1 cellular context compared by ENCODE assay signal in genomic region chr12:112443916-112444315, GRCh38.
TF ChIP-seq lines count a peak whose summit lies in the region.

No MANE protein-coding gene starts in this region.

TF ChIP-seq in SK-N-SH treated with all-trans-retinoic acid at 6 μM for 48 hours, 23 proteins besides CTCF, POLR2A, EP300 and RAD21 (continued from another document):
- TF ChIP-seq TSHZ2 (CRISPR knock-in tag; IDR thresholded peaks at IDR 0.05) (no peak), SNAI2 (CRISPR knock-in tag; IDR thresholded peaks at IDR 0.05) (no peak)
